Comparison of ENCODE assay signal across 26 cellular contexts in genomic region chr7:136064098-136064497, GRCh38.
A peak's percentile ranks its signal among the peaks of the same experiment; 100 is the strongest.
DNase-seq lines count a peak whose midpoint lies in the region; ATAC-seq and TF ChIP-seq lines count a peak whose summit lies in the region.
"Had no signal": no experiment of that assay in that cellular context is flagged by ENCODE, and none has a peak within 500 bp of the region (broad histone marks: within the 10 kb centered on the region; RNA-seq: fewer than 3 reads in every experiment).

No MANE protein-coding gene starts in this region.

- WGBS in smooth muscle cell (ENCODE audit: low lambda C conversion rate), result 15% methylated on average over 4 of the region's 4 CpGs

- no peak overlapping the region for H3K4me3 Mint-ChIP-seq in activated T-cell treated with anti-CD3 and anti-CD28 coated beads, Interleukin-2, amount 50 U/mL, for 4 hours
- peak overlapping the region; percentile 33 for H3K4me3 Mint-ChIP-seq in activated T-helper 17 cell treated with anti-CD3 and anti-CD28 coated beads, Interleukin-2, amount 50 U/mL, for 72 hours
- H3K4me3 Mint-ChIP-seq: CD14-positive monocyte, immature natural killer cell, naive B cell had no signal

- H3K36me3 Mint-ChIP-seq in activated T-cell treated with anti-CD3 and anti-CD28 coated beads, Interleukin-2, amount 50 U/mL, for 4 hours (ENCODE audit: insufficient read depth), result peaks cover 3% of the 10 kb centered on the region
- peaks cover 5% of the 10 kb centered on the region for H3K36me3 Mint-ChIP-seq in activated T-helper 17 cell treated with anti-CD3 and anti-CD28 coated beads, Interleukin-2, amount 50 U/mL, for 72 hours (ENCODE audit: low read depth)
- H3K36me3 Mint-ChIP-seq: CD14-positive monocyte had no signal

- peak overlapping the region; percentile 54 for H3K9ac ChIP-seq in smooth muscle cell (ENCODE audit: low read depth)
- H3K9ac ChIP-seq: KMS-11 had no signal

- H3K27ac ChIP-seq in smooth muscle cell (ENCODE audit: low read depth), result peak overlapping the region; percentile 94
- H3K27ac ChIP-seq: KMS-11, psoas muscle, sigmoid colon, thoracic aorta had no signal

- H3K4me2 ChIP-seq in smooth muscle cell, result peak overlapping the region; percentile 73
- H3K4me2 ChIP-seq: KMS-11 had no signal

- no peaks in the 10 kb centered on the region for H3K27me3 ChIP-seq in smooth muscle cell (ENCODE audit: low read depth)
- H3K27me3 ChIP-seq: sigmoid colon had no signal

- H3F3A ChIP-seq in smooth muscle cell (ENCODE audit: low read depth), result peaks cover 4% of the 10 kb centered on the region

- peak overlapping the region; percentile 90 for H3K27ac Mint-ChIP-seq in activated T-helper 17 cell treated with anti-CD3 and anti-CD28 coated beads, Interleukin-2, amount 50 U/mL, for 72 hours
- H3K27ac Mint-ChIP-seq: CD14-positive monocyte, immature natural killer cell had no signal

- H3K27me3 Mint-ChIP-seq in activated T-cell treated with anti-CD3 and anti-CD28 coated beads, Interleukin-2, amount 50 U/mL, for 4 hours (ENCODE audit: low read depth), result no peaks in the 10 kb centered on the region
- no peaks in the 10 kb centered on the region for H3K27me3 Mint-ChIP-seq in activated T-helper 17 cell treated with anti-CD3 and anti-CD28 coated beads, Interleukin-2, amount 50 U/mL, for 72 hours

- H3K4me1 ChIP-seq in smooth muscle cell (ENCODE audit: low read depth), result peaks cover 5% of the 10 kb centered on the region
- H3K4me1 ChIP-seq: psoas muscle had no signal

- no peaks in the 10 kb centered on the region for H3K36me3 ChIP-seq in smooth muscle cell (ENCODE audit: low read depth)
- H3K36me3 ChIP-seq: sigmoid colon, thoracic aorta had no signal

- H3K4me1 Mint-ChIP-seq in activated T-cell treated with anti-CD3 and anti-CD28 coated beads, Interleukin-2, amount 50 U/mL, for 4 hours (ENCODE audit: low read depth), result peaks cover 10% of the 10 kb centered on the region
- peaks cover 22% of the 10 kb centered on the region for H3K4me1 Mint-ChIP-seq in activated T-helper 17 cell treated with anti-CD3 and anti-CD28 coated beads, Interleukin-2, amount 50 U/mL, for 72 hours
- H3K4me1 Mint-ChIP-seq: CD14-positive monocyte, immature natural killer cell, naive B cell had no signal

- no peak for TF ChIP-seq CTCF in smooth muscle cell (IDR thresholded peaks at IDR 0.05; ENCODE audit: borderline replicate concordance, insufficient read depth, poor library complexity, severe bottlenecking)

- ATAC-seq in activated T-cell treated with anti-CD3 and anti-CD28 coated beads, Interleukin-2, amount 50 U/mL, for 4 hours, result peak; percentile 23 to 65
- ATAC-seq in activated T-helper 17 cell treated with anti-CD3 and anti-CD28 coated beads, Interleukin-2, amount 50 U/mL, for 72 hours (replicated peaks), result peak; percentile 90
- no peak for ATAC-seq in GM18909 (IDR thresholded peaks at IDR 0.05; ENCODE audit: poor library complexity, unreplicated experiment)
- ATAC-seq in GM19455 (IDR thresholded peaks at IDR 0.05; ENCODE audit: unreplicated experiment), result no peak
- ATAC-seq: GM12878, left lobe of liver, psoas muscle had no signal

- DNase-seq in activated T-cell treated with anti-CD3 and anti-CD28 coated beads, Interleukin-2, amount 50 U/mL, for 4 hours, result no peak
- no peak for DNase-seq in activated T-cell treated with anti-CD3 and anti-CD28 coated beads, Interleukin-2, amount 50 U/mL, for 1 hour
- DNase-seq in NCI-H146 treated with DMSO at 0.1 percent for 48 hours (lab: John Stamatoyannopoulos, UW; ENCODE audit: unreplicated experiment), result peak; percentile 31
- DNase-seq in smooth muscle cell (lab: John Stamatoyannopoulos, UW; ENCODE audit: unreplicated experiment), result no peak
- DNase-seq: activated CD4-positive, CD25-positive, alpha-beta regulatory T cell; EL; hypothalamus; immature natural killer cell; mesendoderm; naive B cell; NCI-H446; nucleus accumbens; psoas muscle; SHP77; sigmoid colon; stimulated activated CD4-positive, alpha-beta T cell treated with anti-CD3 and anti-CD28 coated beads, Interleukin-15, amount 100 ng/mL, for 24 hours; stimulated activated naive CD4-positive, alpha-beta T cell; T1000 had no signal

- H3K4me3 ChIP-seq in smooth muscle cell, result no peak overlapping the region
- H3K4me3 ChIP-seq: GM12878, psoas muscle, sigmoid colon, thoracic aorta had no signal

- H3K79me2 ChIP-seq in smooth muscle cell (ENCODE audit: low read depth), result no peaks in the 10 kb centered on the region

- no peaks in the 10 kb centered on the region for H4K20me1 ChIP-seq in smooth muscle cell (ENCODE audit: low read depth)

- no peaks in the 10 kb centered on the region for H3K9me3 ChIP-seq in smooth muscle cell (replicated peaks; ENCODE audit: low read depth)
- H3K9me3 ChIP-seq: psoas muscle, sigmoid colon, thoracic aorta had no signal

- no peak overlapping the region for H2AFZ ChIP-seq in smooth muscle cell (ENCODE audit: low read depth)

- no peaks in the 10 kb centered on the region for H3K9me3 Mint-ChIP-seq in activated T-cell treated with anti-CD3 and anti-CD28 coated beads, Interleukin-2, amount 50 U/mL, for 4 hours
- no peaks in the 10 kb centered on the region for H3K9me3 Mint-ChIP-seq in activated T-helper 17 cell treated with anti-CD3 and anti-CD28 coated beads, Interleukin-2, amount 50 U/mL, for 72 hours
- H3K9me3 Mint-ChIP-seq: immature natural killer cell had no signal

Comparison
In these comparisons a context has a peak if more than half of its experiments do, and no peak if none do; other contexts are left out.
1. ATAC-seq: peak in activated T-cell treated with anti-CD3 and anti-CD28 coated beads, Interleukin-2, amount 50 U/mL, for 4 hours (2 of 2) and activated T-helper 17 cell treated with anti-CD3 and anti-CD28 coated beads, Interleukin-2, amount 50 U/mL, for 72 hours (single experiment); none in GM18909 (single experiment) and GM19455 (single experiment).